8 cellular contexts compared by ENCODE assay signal in genomic region chr1:240691521-240692338, GRCh38.
DNase-seq lines count a peak whose midpoint lies in the region; ATAC-seq and TF ChIP-seq lines count a peak whose summit lies in the region.

No MANE protein-coding gene starts in this region.

- peaks cover 0 to 12% of the 10 kb centered on the region in 2 experiments; a peak in 2 of 4 replicates for H3K4me1 ChIP-seq in SK-N-SH (ENCODE audit: control insufficient read depth in 1 of 2, insufficient read depth in 2 of 2, low read depth in 1 of 2, low read length in 1 of 2)

- no peaks in the 10 kb centered on the region for H3K36me3 Mint-ChIP-seq in glutamatergic neuron (ENCODE audit: unreplicated experiment)

- H4K20me1 ChIP-seq in SK-N-SH (ENCODE audit: insufficient read depth): no peaks in the 10 kb centered on the region

- no peak overlapping the region for H3K4me2 ChIP-seq in SK-N-SH

- H3K9ac ChIP-seq in SK-N-SH: no peak overlapping the region

- peak; percentile 97 for TF ChIP-seq RAD21 in SK-N-SH (IDR thresholded peaks at IDR 0.05; ENCODE audit: low read length)

- CTCF ChIA-PET in SK-N-SH (lab: Yijun Ruan, JAX): interaction anchor here (0.7 to 5.7 kb wide), 34 partner anchors 9 to 741 kb away, joined by 3 to 63 read pairs (median 5); partner anchors contain the start of gene GREM2

- ATAC-seq in GM21529 (IDR thresholded peaks at IDR 0.05; ENCODE audit: unreplicated experiment): no peak

- H3K9me2 ChIP-seq in SK-N-SH: no peaks in the 10 kb centered on the region

- peaks cover 2% of the 10 kb centered on the region for H3K27me3 Mint-ChIP-seq in glutamatergic neuron (ENCODE audit: unreplicated experiment)

- WGBS in SK-N-SH (ENCODE audit: low lambda C conversion rate): 72% methylated on average over 11 of the region's 11 CpGs

- peaks cover 30% of the 10 kb centered on the region for H3K4me1 Mint-ChIP-seq in glutamatergic neuron (ENCODE audit: low read depth, unreplicated experiment)

- no peaks in the 10 kb centered on the region for H3K36me3 ChIP-seq in SK-N-SH (replicated peaks in 1 of 2; ENCODE audit: control insufficient read depth in 1 of 2, insufficient read depth in 2 of 2, low read length in 1 of 2)

- H3K27ac ChIP-seq in C4-2B (no peak overlapping the region), SK-N-SH (ENCODE audit: low read depth in 2 of 2, low read length in 1 of 2) (peak overlapping the region in 1 of 2 experiments; percentile 50; a peak in 2 of 4 replicates)

- H3F3A ChIP-seq in SK-N-SH (replicated peaks; ENCODE audit: insufficient read depth): peaks cover 4% of the 10 kb centered on the region

- POLR2A ChIA-PET in SK-N-SH (lab: Yijun Ruan, JAX): no interaction called here

- H3K4me3 ChIP-seq in HFF-Myc (replicated peaks; ENCODE audit: low read depth, low read length) (no peak overlapping the region), SK-N-SH (ENCODE audit: low read depth in 2 of 2, low read length in 1 of 2) (peak overlapping the region in 1 of 2 experiments; percentile 16; a peak in 1 of 4 replicates)

- no peaks in the 10 kb centered on the region for H3K79me2 ChIP-seq in SK-N-SH (ENCODE audit: insufficient read depth)

- H3K27ac Mint-ChIP-seq in glutamatergic neuron (ENCODE audit: unreplicated experiment): no peak overlapping the region

- no peak for TF ChIP-seq EP300 in SK-N-SH (IDR thresholded peaks at IDR 0.05; ENCODE audit: borderline replicate concordance in 1 of 2, low read depth in 1 of 2, low read length in 1 of 2)

- H3K9me3 ChIP-seq in SK-N-SH: no peaks in the 10 kb centered on the region

- TF ChIP-seq CTCF in C4-2B (conservative IDR thresholded peaks at IDR 0.05) (peak; percentile 89), HFF-Myc (IDR thresholded peaks at IDR 0.05; ENCODE audit: low read depth, low read length, missing control alignments) (peak; percentile 82), SK-N-SH (IDR thresholded peaks at IDR 0.05) (peak; percentile 90), glutamatergic neuron (IDR thresholded peaks at IDR 0.05; ENCODE audit: partially characterized antibody, unreplicated experiment) (no peak)

- DNase-seq in HFF-Myc (ENCODE audit: extremely low read depth, low read depth): peak; percentile 48
- peak; percentile 69 for DNase-seq in SK-N-SH
- peak; percentile 49 for DNase-seq in glutamatergic neuron
- DNase-seq in renal cortical epithelial cell (ENCODE audit: low read depth): peak; percentile 2
- no peak for DNase-seq in stimulated activated CD8-positive, alpha-beta memory T cell treated with anti-CD3 and anti-CD28 coated beads, Interleukin-4, amount 100 ng/mL, for 48 hours
- no peak for DNase-seq in UCSD-AML1 (lab: John Stamatoyannopoulos, UW; ENCODE audit: unreplicated experiment)

- no peak overlapping the region for H3K4me3 Mint-ChIP-seq in glutamatergic neuron (ENCODE audit: unreplicated experiment)

- no peak overlapping the region for H2AFZ ChIP-seq in SK-N-SH (ENCODE audit: low read depth)

- no peaks in the 10 kb centered on the region for H3K27me3 ChIP-seq in SK-N-SH (ENCODE audit: insufficient read depth)

- H3K9me3 Mint-ChIP-seq in glutamatergic neuron (ENCODE audit: unreplicated experiment): no peaks in the 10 kb centered on the region

TF ChIP-seq in SK-N-SH, 30 proteins besides CTCF, POLR2A, EP300 and RAD21:
- peak; percentile 46; the same call in 1 of the 2 replicates for TF ChIP-seq YY1 (IDR thresholded peaks at IDR 0.05; ENCODE audit: low read depth)
- TF ChIP-seq, protein P1, sequence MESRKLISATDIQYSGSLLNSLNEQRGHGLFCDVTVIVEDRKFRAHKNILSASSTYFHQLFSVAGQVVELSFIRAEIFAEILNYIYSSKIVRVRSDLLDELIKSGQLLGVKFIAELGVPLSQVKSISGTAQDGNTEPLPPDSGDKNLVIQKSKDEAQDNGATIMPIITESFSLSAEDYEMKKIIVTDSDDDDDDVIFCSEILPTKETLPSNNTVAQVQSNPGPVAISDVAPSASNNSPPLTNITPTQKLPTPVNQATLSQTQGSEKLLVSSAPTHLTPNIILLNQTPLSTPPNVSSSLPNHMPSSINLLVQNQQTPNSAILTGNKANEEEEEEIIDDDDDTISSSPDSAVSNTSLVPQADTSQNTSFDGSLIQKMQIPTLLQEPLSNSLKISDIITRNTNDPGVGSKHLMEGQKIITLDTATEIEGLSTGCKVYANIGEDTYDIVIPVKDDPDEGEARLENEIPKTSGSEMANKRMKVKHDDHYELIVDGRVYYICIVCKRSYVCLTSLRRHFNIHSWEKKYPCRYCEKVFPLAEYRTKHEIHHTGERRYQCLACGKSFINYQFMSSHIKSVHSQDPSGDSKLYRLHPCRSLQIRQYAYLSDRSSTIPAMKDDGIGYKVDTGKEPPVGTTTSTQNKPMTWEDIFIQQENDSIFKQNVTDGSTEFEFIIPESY (IDR thresholded peaks at IDR 0.05; ENCODE audit: borderline replicate concordance, low read depth): no peak
- TF ChIP-seq GABPA (IDR thresholded peaks at IDR 0.05; ENCODE audit: low read depth): no peak
- TF ChIP-seq FOSL2 (IDR thresholded peaks at IDR 0.05; ENCODE audit: borderline replicate concordance, low read depth): no peak
- TF ChIP-seq CHD2 (IDR thresholded peaks at IDR 0.05; ENCODE audit: low read length, partially characterized antibody): peak; percentile 47
- no peak for TF ChIP-seq NFIC (IDR thresholded peaks at IDR 0.05; ENCODE audit: borderline replicate concordance)
- peak; percentile 98 for TF ChIP-seq SMC3 (IDR thresholded peaks at IDR 0.05; ENCODE audit: low read depth, low read length)
- TF ChIP-seq USF1 (IDR thresholded peaks at IDR 0.05; ENCODE audit: borderline replicate concordance, low read depth): no peak
- 0 out of 2 replicates have a peak, but pooled peaks have one; percentile 25 for TF ChIP-seq MXI1 (IDR thresholded peaks at IDR 0.05; ENCODE audit: low read depth, low read length)
- TF ChIP-seq IRF3 (IDR thresholded peaks at IDR 0.05; ENCODE audit: low read depth, low read length): no peak
- TF ChIP-seq JUND (IDR thresholded peaks at IDR 0.05): no peak
- no peak for TF ChIP-seq TCF12 (IDR thresholded peaks at IDR 0.05)
- TF ChIP-seq REST (IDR thresholded peaks at IDR 0.05; ENCODE audit: low read depth, low read length): peak; percentile 82; the same call in 1 of the 2 replicates

Comparison
In these comparisons a context has a peak if more than half of its experiments do, and no peak if none do; other contexts are left out.
1. DNase-seq: peak in HFF-Myc (single experiment), SK-N-SH (single experiment), glutamatergic neuron (single experiment) and renal cortical epithelial cell (single experiment); none in stimulated activated CD8-positive, alpha-beta memory T cell treated with anti-CD3 and anti-CD28 coated beads, Interleukin-4, amount 100 ng/mL, for 48 hours (single experiment) and UCSD-AML1 (single experiment).